In the genomic region with DNA sequence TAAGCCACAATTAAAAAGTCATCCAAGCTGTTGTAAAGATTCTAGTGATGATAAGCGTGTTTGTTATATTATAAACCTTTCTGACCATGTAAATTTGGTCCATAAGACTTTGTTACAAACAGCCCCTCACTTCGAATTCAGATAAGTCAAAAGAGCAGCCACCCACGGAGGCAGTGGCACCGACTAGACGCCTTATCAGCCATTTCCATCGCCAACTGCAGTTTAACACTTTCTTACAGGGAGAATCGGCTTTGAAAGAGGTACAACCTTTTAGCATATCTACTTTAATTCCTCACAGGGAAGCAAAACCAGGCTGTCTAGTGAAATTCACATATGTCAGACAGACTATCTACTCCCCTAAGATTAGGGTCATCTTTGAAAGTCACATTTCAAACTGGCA, we compare ENCODE assay signal across 16 cellular contexts. TPM values are rescaled to one million over a fixed set of nuclear protein-coding genes. Genes with fewer than 3 reads are reported as not detected.
DNase-seq lines count a peak whose midpoint lies in the region; ATAC-seq, FAIRE-seq and TF ChIP-seq lines count a peak whose summit lies in the region.
"Had no signal": no experiment of that assay in that cellular context is flagged by ENCODE, and none has a peak within 500 bp of the region (broad histone marks: within the 10 kb centered on the region; RNA-seq: fewer than 3 reads in every experiment).

No MANE protein-coding gene starts in this region.

- in situ Hi-C loops in K562 (cut with MboI) = loop anchor here (25.0 kb wide), 1 partner anchor 747 kb away; no protein-coding TSS in a partner anchor

- no peaks in the 10 kb centered on the region for H3K36me3 ChIP-seq in SK-N-SH (replicated peaks in 1 of 2; ENCODE audit: control insufficient read depth in 1 of 2, insufficient read depth in 2 of 2, low read length in 1 of 2)
- no peaks in the 10 kb centered on the region; the same call in 2 of the 3 replicates for H3K36me3 ChIP-seq in K562 (ENCODE audit: control insufficient read depth, insufficient read depth, low read length)
- H3K36me3 ChIP-seq in spleen = no peaks in the 10 kb centered on the region
- H3K36me3 ChIP-seq: BLaER1 treated with 17β-estradiol and CSF1 and Interleukin-3, amounts not matched to agents 10 nM and 100 nM had no signal

- H3K9me1 ChIP-seq in K562 (ENCODE audit: control insufficient read depth, insufficient read depth, low read length) = no peaks in the 10 kb centered on the region

- TF ChIP-seq RAD21 in SK-N-SH (IDR thresholded peaks at IDR 0.05; ENCODE audit: low read length) (no peak), K562 (CRISPR knock-in tag; conservative IDR thresholded peaks at IDR 0.05 in 1 of 2, IDR thresholded peaks at IDR 0.05 in 1 of 2) (no peak)

- H3K4me3 ChIP-seq in SK-N-SH (ENCODE audit: low read depth in 2 of 2, low read length in 1 of 2) = no peak overlapping the region
- no peak overlapping the region for H3K4me3 ChIP-seq in K562
- H3K4me3 ChIP-seq in spleen = no peak overlapping the region
- H3K4me3 ChIP-seq: BLaER1 treated with 17β-estradiol and CSF1 and Interleukin-3, amounts not matched to agents 10 nM and 100 nM had no signal

- DNase-seq in SK-N-SH (no peak), NCI-H82 treated with DMSO at 0.1 percent for 48 hours (lab: John Stamatoyannopoulos, UW; ENCODE audit: unreplicated experiment) (peak; percentile 71), K562 (ENCODE audit: extremely low read depth in 1 of 4, low spot score in 3 of 4) (peak in 2 of 4 experiments; percentile 27 to 51), mucosa of gallbladder (ENCODE audit: low spot score) (no peak), spleen (no peak), T-helper 2 cell (no peak)
- DNase-seq: ACHN; CD4-positive, CD25-positive, alpha-beta regulatory T cell; DMS 273 treated with DMSO at 0.1 percent for 48 hours; HCEC 1CT; IMR-90 had no signal

- CTCF ChIA-PET in SK-N-SH (lab: Yijun Ruan, JAX) (interaction anchor here (0.9 to 2.7 kb wide), 2 partner anchors 9 to 10 kb away, joined by 4 to 9 read pairs; no protein-coding TSS in a partner anchor), K562 (lab: Yijun Ruan, JAX; ENCODE audit: low intra/inter-chr PET ratio) (no interaction called here)

- H4K20me1 ChIP-seq in SK-N-SH (ENCODE audit: insufficient read depth) (no peaks in the 10 kb centered on the region), K562 (replicated peaks; ENCODE audit: control insufficient read depth, insufficient read depth, low read length) (no peaks in the 10 kb centered on the region)
- H4K20me1 ChIP-seq: BLaER1 treated with 17β-estradiol and CSF1 and Interleukin-3, amounts not matched to agents 10 nM and 100 nM had no signal

- no TSS peak for BruUV-seq in K562 (replicated peaks; lab: Mats Ljungman, UMichigan)

- H3K27ac ChIP-seq in SK-N-SH (ENCODE audit: low read depth in 2 of 2, low read length in 1 of 2) (no peak overlapping the region), K562 (ENCODE audit: extremely low read depth, low read depth, low read length) (peak overlapping the region; percentile 4; the same call in 1 of the 3 replicates), spleen (no peak overlapping the region)
- H3K27ac ChIP-seq: BLaER1 treated with 17β-estradiol and CSF1 and Interleukin-3, amounts not matched to agents 10 nM and 100 nM had no signal

- peaks cover 21% of the 10 kb centered on the region; the same call in 1 of the 2 replicates for H3K27me3 ChIP-seq in SK-N-SH (ENCODE audit: insufficient read depth)
- H3K27me3 ChIP-seq in K562 (ENCODE audit: control insufficient read depth in 2 of 2, insufficient read depth in 2 of 2, low read length in 2 of 2) = no peaks in the 10 kb centered on the region
- H3K27me3 ChIP-seq in spleen (replicated peaks in 1 of 7) = peaks cover 0 to 34% (median 0%) of the 10 kb centered on the region in 7 donors
- H3K27me3 ChIP-seq: BLaER1 treated with 17β-estradiol and CSF1 and Interleukin-3, amounts not matched to agents 10 nM and 100 nM had no signal

- H3F3A ChIP-seq in SK-N-SH (replicated peaks; ENCODE audit: insufficient read depth) = no peaks in the 10 kb centered on the region

- H3K9me3 ChIP-seq in SK-N-SH (no peaks in the 10 kb centered on the region), K562 (replicated peaks; ENCODE audit: control insufficient read depth, insufficient read depth, low read depth, low read length) (no peaks in the 10 kb centered on the region), spleen (peaks cover 0 to 3% (median 0%) of the 10 kb centered on the region in 8 donors)

- intact Hi-C loops in K562 (cut with micrococcal nuclease) (loop anchor here (5.0 to 10.0 kb wide), 3 partner anchors 42 to 740 kb away; no protein-coding TSS in a partner anchor), spleen (cut with DNase I; ENCODE audit: low total_unique reads) (no loop called here)

- ATAC-seq in SK-N-SH treated with all-trans-retinoic acid at 6 μM for 48 hours (no peak), K562 (no peak)

- TF ChIP-seq POLR2A in K562 (conservative IDR thresholded peaks at IDR 0.05) (no peak), spleen (IDR thresholded peaks at IDR 0.05) (no peak)

- no peak for TF ChIP-seq CTCF in SK-N-SH (IDR thresholded peaks at IDR 0.05)
- TF ChIP-seq CTCF in K562 (IDR thresholded peaks at IDR 0.05 in 2 of 3, conservative IDR thresholded peaks at IDR 0.05 in 1 of 3; ENCODE audit: insufficient read depth in 2 of 3, low read depth in 1 of 3, low read length in 3 of 3) = no peak
- TF ChIP-seq CTCF in spleen (IDR thresholded peaks at IDR 0.05 in 8 of 11, conservative IDR thresholded peaks at IDR 0.05 in 3 of 11) = no peak

- no peaks in the 10 kb centered on the region for H3K9me2 ChIP-seq in SK-N-SH

- H2AFZ ChIP-seq in SK-N-SH (ENCODE audit: low read depth) (no peak overlapping the region), K562 (ENCODE audit: low read depth, low read length) (peak overlapping the region; percentile 81)

- FAIRE-seq in K562 (lab: Jason Lieb, UNC) = peak; percentile 15
- FAIRE-seq: GM18507 had no signal

- TF ChIP-seq EP300 in SK-N-SH (IDR thresholded peaks at IDR 0.05; ENCODE audit: borderline replicate concordance in 1 of 2, low read depth in 1 of 2, low read length in 1 of 2) = no peak
- TF ChIP-seq EP300 in K562 (IDR thresholded peaks at IDR 0.05; ENCODE audit: low read length) = peak; percentile 29; the same call in 1 of the 2 replicates

- POLR2A ChIA-PET in SK-N-SH (lab: Yijun Ruan, JAX) (no interaction called here), K562 (lab: Yijun Ruan, JAX) (no interaction called here)

- 34% methylated on average over 7 of the region's 7 CpGs for WGBS in SK-N-SH (ENCODE audit: low lambda C conversion rate)
- 2% methylated on average over 7 of the region's 7 CpGs for WGBS in K562 (ENCODE audit: insufficient coverage, low coverage, missing lambda C conversion rate)
- 71 to 78% (median 73%) methylated on average over 7 of the region's 7 CpGs for WGBS in spleen, 5 donors

- H3K79me2 ChIP-seq in SK-N-SH (ENCODE audit: insufficient read depth) = no peaks in the 10 kb centered on the region
- no peaks in the 10 kb centered on the region for H3K79me2 ChIP-seq in K562 (ENCODE audit: control insufficient read depth, insufficient read depth, low read length)

- H3K4me1 ChIP-seq in SK-N-SH (ENCODE audit: control insufficient read depth in 1 of 2, insufficient read depth in 2 of 2, low read depth in 1 of 2, low read length in 1 of 2) (peaks cover 0 to 5% of the 10 kb centered on the region in 2 experiments; a peak in 2 of 4 replicates), K562 (replicated peaks in 1 of 2; ENCODE audit: control insufficient read depth in 2 of 2, insufficient read depth in 2 of 2, low read length in 2 of 2) (peaks cover 5 to 63% of the 10 kb centered on the region in 2 experiments; a peak in 4 of 5 replicates), spleen (no peaks in the 10 kb centered on the region)

- no peak overlapping the region for H3K9ac ChIP-seq in SK-N-SH
- H3K9ac ChIP-seq in K562 (ENCODE audit: insufficient read depth in 1 of 2, low read depth in 2 of 2, low read length in 2 of 2) = peak overlapping the region in 1 of 2 experiments; percentile 7; a peak in 1 of 4 replicates
- H3K9ac ChIP-seq: BLaER1 treated with 17β-estradiol and CSF1 and Interleukin-3, amounts not matched to agents 10 nM and 100 nM had no signal

- no peak overlapping the region for H3K4me2 ChIP-seq in SK-N-SH
- peak overlapping the region; percentile 53 for H3K4me2 ChIP-seq in K562 (ENCODE audit: insufficient read depth, low read length)

TF ChIP-seq in SK-N-SH, 30 proteins besides CTCF, POLR2A, EP300 and RAD21 (continues in another document):
- TF ChIP-seq GABPA (IDR thresholded peaks at IDR 0.05; ENCODE audit: low read depth) (no peak), TCF12 (IDR thresholded peaks at IDR 0.05) (no peak), POLR2AphosphoS5 (IDR thresholded peaks at IDR 0.05; ENCODE audit: low read depth, low read length) (no peak)

TF ChIP-seq in SK-N-SH treated with all-trans-retinoic acid at 6 μM for 48 hours, 23 proteins besides CTCF, POLR2A, EP300 and RAD21:
- TF ChIP-seq SNAI2 (CRISPR knock-in tag; IDR thresholded peaks at IDR 0.05) = no peak

TF ChIP-seq in K562, 482 proteins besides CTCF, POLR2A, EP300 and RAD21 (continues in another document):
- TF ChIP-seq EGR1 (conservative IDR thresholded peaks at IDR 0.05) (peak; percentile 46), SMAD4 (CRISPR knock-in tag; conservative IDR thresholded peaks at IDR 0.05) (0 out of 2 replicates have a peak, but pooled peaks have one; percentile 28), SNRNP70 (optimal IDR thresholded peaks at IDR 0.05; ENCODE audit: low read depth, low read length) (no peak)

RNA-seq across cellular contexts. Expression of gene SOX21, which starts 47.5 kb away (rescaled TPM):
- polyA plus RNA-seq in SK-N-SH (2012; rRNA removed) = not detected in 2 replicates
- not detected in 2 replicates for polyA plus RNA-seq in SK-N-SH (2012; cell fraction: cytosol; rRNA removed)
- not detected in 2 replicates for polyA plus RNA-seq in SK-N-SH (2012; cell fraction: nucleus; rRNA removed)
- not detected in 2 replicates for total RNA-seq in K562 (2011; cell fraction: chromatin; rRNA removed; ENCODE audit: low replicate concordance)
- total RNA-seq in K562 (2011; cell fraction: nucleolus; rRNA removed) = 0.17 TPM in 1 of 2 replicates, not detected in the other
- 0.23 TPM in 1 of 2 replicates, not detected in the other for total RNA-seq in K562 (2011; cell fraction: nucleoplasm; rRNA removed)
- not detected in 2 replicates for total RNA-seq in K562 (2014; rRNA removed)
- total RNA-seq in K562 (2014; rRNA removed; fragmentation: Illumina TruSeq; extraction: Trizol) = not detected in 2 replicates
- 0.07 and 0.08 TPM in 2 replicates for total RNA-seq in K562 (2015; rRNA removed; fragmentation: Illumina TruSeq; extraction: Trizol)
- total RNA-seq in K562 (2021) = not detected in 2 replicates
- not detected in 2 replicates for polyA plus RNA-seq in K562 (2011; rRNA removed)
- 0.01 TPM in 1 of 2 replicates, not detected in the other for polyA plus RNA-seq in K562 (2011; cell fraction: cytosol; rRNA removed)
- polyA plus RNA-seq in K562 (2011; cell fraction: nucleus; rRNA removed) = 0.10 TPM in 1 of 2 replicates, not detected in the other
- polyA plus RNA-seq in K562 (2012) = 0.07 and 0.18 TPM in 2 replicates
- not detected in 2 replicates for polyA plus RNA-seq in K562 (2014; fragmentation: Illumina TruSeq; extraction: Trizol)
- not detected for polyA plus RNA-seq in K562 (2014; fragmentation: Nextera tagmentation; extraction: Ambion mirVana)
- 0.04 TPM in 1 of 2 replicates, not detected in the other for polyA plus RNA-seq in K562 (2014; rRNA removed)
- not detected in 2 replicates for polyA minus RNA-seq in K562 (2011; rRNA and poly(A)+ RNA removed)
- polyA minus RNA-seq in K562 (2011; cell fraction: cytosol; rRNA and poly(A)+ RNA removed) = not detected in 2 replicates
- polyA minus RNA-seq in K562 (2011; cell fraction: nucleus; rRNA and poly(A)+ RNA removed) = not detected in 2 replicates
- 0.09 TPM for total RNA-seq in mucosa of gallbladder
- total RNA-seq in spleen = not detected
- polyA plus RNA-seq in spleen = not detected
- total RNA-seq: A172; CD4-positive, CD25-positive, alpha-beta regulatory T cell; H4; IMR-90 had no signal
- polyA plus RNA-seq: CD4-positive, CD25-positive, alpha-beta regulatory T cell; IMR-90 had no signal

Comparison
In these comparisons a context has a peak if more than half of its experiments do, and no peak if none do; other contexts are left out.
1. Of the 27 proteins assayed by ChIP-seq in both K562 and SK-N-SH: peak only in K562: EP300; only in SK-N-SH: GATA2; in both: none; in neither: 25.